ENCODE assay signal across 1 cellular context in the genomic region with DNA sequence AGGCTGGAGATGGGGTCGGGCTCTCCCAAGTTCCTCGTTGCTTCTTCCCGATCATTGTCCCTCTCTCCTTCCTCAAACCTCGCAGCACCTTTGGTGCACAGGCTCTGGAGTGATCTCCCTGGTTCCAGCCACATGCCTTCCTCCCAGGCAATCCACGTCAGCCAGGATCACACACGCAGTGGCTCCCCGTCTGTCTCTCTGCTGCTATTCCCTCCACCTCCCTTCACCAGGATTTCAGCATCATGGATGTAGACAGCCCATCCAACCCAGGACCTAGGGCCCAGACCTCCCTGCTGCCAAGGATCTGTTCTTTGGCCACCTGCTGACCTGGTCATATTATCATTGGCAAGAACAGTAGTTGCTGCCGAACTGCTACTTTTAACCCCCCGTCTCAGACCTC.
TF ChIP-seq lines count a peak whose summit lies in the region.

No MANE protein-coding gene starts in this region.

TF ChIP-seq in IMR-90, 13 proteins besides CTCF, POLR2A, EP300 and RAD21:
- no peak for TF ChIP-seq MXI1 (IDR thresholded peaks at IDR 0.05; ENCODE audit: borderline replicate concordance, low read depth, low read length)
- no peak for TF ChIP-seq RCOR1 (IDR thresholded peaks at IDR 0.05; ENCODE audit: insufficient replicate concordance, low read length)
- TF ChIP-seq CEBPB (IDR thresholded peaks at IDR 0.05; ENCODE audit: low read depth, low read length), result no peak
- no peak for TF ChIP-seq MAFK (IDR thresholded peaks at IDR 0.05; ENCODE audit: low read depth, low read length)
